17 cellular contexts compared by ENCODE assay signal in genomic region chr13:20911037-20911436, GRCh38.
"Had no signal": no experiment of that assay in that cellular context is flagged by ENCODE, and none has a peak within 500 bp of the region (broad histone marks: within the 10 kb centered on the region; RNA-seq: fewer than 3 reads in every experiment).

No MANE protein-coding gene starts in this region.

- H3K4me3 ChIP-seq: heart left ventricle, psoas muscle, right lobe of liver, tibial artery, upper lobe of right lung, vagina had no signal

- H3K4me1 ChIP-seq: foreskin keratinocyte, heart left ventricle, psoas muscle, right lobe of liver, tibial artery, upper lobe of right lung, vagina had no signal

- H3K27ac ChIP-seq: foreskin keratinocyte, heart left ventricle, psoas muscle, right lobe of liver, tibial artery, upper lobe of right lung, vagina had no signal

- H3K36me3 ChIP-seq: heart left ventricle, right lobe of liver, tibial artery, upper lobe of right lung, vagina had no signal

- DNase-seq: effector CD4-positive, alpha-beta T cell; endodermal cell; erythroblast; foreskin keratinocyte; heart left ventricle; hippocampal formation; kidney glomerular epithelial cell; naive thymus-derived CD4-positive, alpha-beta T cell; nephron progenitor cell; psoas muscle; retina; right lobe of liver; stimulated activated CD4-positive, alpha-beta T cell treated with anti-CD3 and anti-CD28 coated beads, Interleukin-4, amount 100 ng/mL, for 1 hour; upper lobe of right lung had no signal

- H3K9me3 ChIP-seq: heart left ventricle, psoas muscle, right lobe of liver, tibial artery, upper lobe of right lung, vagina had no signal

- H3K27me3 ChIP-seq: foreskin keratinocyte, right lobe of liver, tibial artery, upper lobe of right lung, vagina had no signal

- ATAC-seq: foreskin keratinocyte; heart left ventricle; naive thymus-derived CD4-positive, alpha-beta T cell; psoas muscle; right lobe of liver; stimulated activated memory B cell treated with anti-CD40 and anti-IgM and Interleukin-4, amounts not matched to agents 10 μg/mL and 1 μg/mL and 100 μg/mL, for 72 hours; upper lobe of right lung had no signal
